Comparison of ENCODE assay signal across 8 cellular contexts in genomic region chrX:14032383-14032782, GRCh38. TPM values are rescaled to one million over a fixed set of nuclear protein-coding genes. Genes with fewer than 3 reads are reported as not detected.
DNase-seq lines count a peak whose midpoint lies in the region; ATAC-seq, FAIRE-seq and TF ChIP-seq lines count a peak whose summit lies in the region.

No MANE protein-coding gene starts in this region.

- H3K4me3 ChIP-seq in Loucy (ENCODE audit: low read length, poor library complexity, severe bottlenecking) (no peak overlapping the region), astrocyte (ENCODE audit: insufficient read depth, low read depth, low read length) (no peak overlapping the region)

- H3K9me3 Mint-ChIP-seq in astrocyte (ENCODE audit: unreplicated experiment) = no peaks in the 10 kb centered on the region

- H4K20me1 ChIP-seq in Loucy (ENCODE audit: insufficient read depth, low read length, poor library complexity, severe bottlenecking) = no peaks in the 10 kb centered on the region
- no peaks in the 10 kb centered on the region for H4K20me1 ChIP-seq in astrocyte (ENCODE audit: insufficient read depth, low read length)

- H3K4me3 Mint-ChIP-seq in astrocyte (ENCODE audit: unreplicated experiment) = no peak overlapping the region

- H3K4me1 ChIP-seq in Loucy (ENCODE audit: insufficient read depth, low read length, poor library complexity, severe bottlenecking) (peaks cover 7% of the 10 kb centered on the region), astrocyte (ENCODE audit: insufficient read depth, low read length) (peaks cover 14% of the 10 kb centered on the region)

- no peaks in the 10 kb centered on the region for H3F3A ChIP-seq in Loucy (ENCODE audit: low read depth)

- ATAC-seq in HG03175 (IDR thresholded peaks at IDR 0.05; ENCODE audit: unreplicated experiment) = no peak

- H3K27me3 Mint-ChIP-seq in astrocyte (ENCODE audit: low read depth, unreplicated experiment) = no peaks in the 10 kb centered on the region

- H3K36me3 ChIP-seq in Loucy (ENCODE audit: insufficient read depth, low read length) = no peaks in the 10 kb centered on the region
- H3K36me3 ChIP-seq in astrocyte (ENCODE audit: insufficient read depth, low read length) = no peaks in the 10 kb centered on the region

- peak overlapping the region; percentile 35 for H3K4me2 ChIP-seq in Loucy (ENCODE audit: low read depth, low read length, poor library complexity, severe bottlenecking)
- no peak overlapping the region for H3K4me2 ChIP-seq in astrocyte (ENCODE audit: low read length)

- H3K9ac ChIP-seq in Loucy (ENCODE audit: low read depth, low read length, poor library complexity, severe bottlenecking) (peak overlapping the region; percentile 18), astrocyte (ENCODE audit: low read length) (no peak overlapping the region)

- no peak overlapping the region for H3K27ac Mint-ChIP-seq in astrocyte (ENCODE audit: unreplicated experiment)

- H2AFZ ChIP-seq in Loucy (ENCODE audit: low read length) = peak overlapping the region; percentile 78
- peak overlapping the region; percentile 5 for H2AFZ ChIP-seq in astrocyte (ENCODE audit: low read depth, low read length)

- peak; percentile 98 for FAIRE-seq in astrocyte (lab: Jason Lieb, UNC)

- H3K27me3 ChIP-seq in Loucy (ENCODE audit: insufficient read depth, low read length, poor library complexity, severe bottlenecking) (no peaks in the 10 kb centered on the region), astrocyte (ENCODE audit: insufficient read depth, low read length) (no peaks in the 10 kb centered on the region)

- no peak overlapping the region for H3K27ac ChIP-seq in astrocyte (ENCODE audit: low read depth, low read length)

- no peaks in the 10 kb centered on the region for H3K9me2 ChIP-seq in Loucy (replicated peaks; ENCODE audit: low read depth, low read length)

- H3K36me3 Mint-ChIP-seq in astrocyte (ENCODE audit: low read depth, unreplicated experiment) = no peaks in the 10 kb centered on the region

- DNase-seq in ELF-1 (ENCODE audit: low read depth, low spot score) = peak; percentile 71
- peak; percentile 56 for DNase-seq in T follicular helper cell (ENCODE audit: low read depth)
- no peak for DNase-seq in astrocyte (ENCODE audit: low read depth)
- peak; percentile 57 for DNase-seq in iris pigment epithelial cell (ENCODE audit: low read depth)
- DNase-seq in stimulated activated CD4-positive, alpha-beta T cell treated with anti-CD3 and anti-CD28 coated beads, Interleukin-4, amount 100 ng/mL, for 24 hours = peak; percentile 67
- no peak for DNase-seq in GDM1 (lab: John Stamatoyannopoulos, UW)

- TF ChIP-seq CTCF in Loucy (conservative IDR thresholded peaks at IDR 0.05; ENCODE audit: low read length) (peak; percentile 65), astrocyte (IDR thresholded peaks at IDR 0.05; ENCODE audit: insufficient read depth, low read depth, low read length) (peak; percentile 54)

- H3K9me3 ChIP-seq in Loucy (ENCODE audit: insufficient read depth, low read depth, low read length) (no peaks in the 10 kb centered on the region), astrocyte (ENCODE audit: insufficient read depth, low read depth, low read length) (no peaks in the 10 kb centered on the region)

- H3K4me1 Mint-ChIP-seq in astrocyte (ENCODE audit: low read depth, unreplicated experiment) = peaks cover 9% of the 10 kb centered on the region

- H3K79me2 ChIP-seq in Loucy (ENCODE audit: insufficient read depth, low read length) (peaks cover 20% of the 10 kb centered on the region), astrocyte (ENCODE audit: insufficient read depth, low read length) (no peaks in the 10 kb centered on the region)

RNA-seq across cellular contexts. Expression of gene GEMIN8, which starts 2.7 kb away (rescaled TPM):
- total RNA-seq in astrocyte = 9.5 and 10.5 TPM in 2 replicates

Comparison
In these comparisons a context has a peak if more than half of its experiments do, and no peak if none do; other contexts are left out.
1. DNase-seq: peak in ELF-1 (single experiment), T follicular helper cell (single experiment), iris pigment epithelial cell (single experiment) and stimulated activated CD4-positive, alpha-beta T cell treated with anti-CD3 and anti-CD28 coated beads, Interleukin-4, amount 100 ng/mL, for 24 hours (single experiment); none in astrocyte (single experiment) and GDM1 (single experiment).